8 cellular contexts compared by ENCODE assay signal in the genomic region with DNA sequence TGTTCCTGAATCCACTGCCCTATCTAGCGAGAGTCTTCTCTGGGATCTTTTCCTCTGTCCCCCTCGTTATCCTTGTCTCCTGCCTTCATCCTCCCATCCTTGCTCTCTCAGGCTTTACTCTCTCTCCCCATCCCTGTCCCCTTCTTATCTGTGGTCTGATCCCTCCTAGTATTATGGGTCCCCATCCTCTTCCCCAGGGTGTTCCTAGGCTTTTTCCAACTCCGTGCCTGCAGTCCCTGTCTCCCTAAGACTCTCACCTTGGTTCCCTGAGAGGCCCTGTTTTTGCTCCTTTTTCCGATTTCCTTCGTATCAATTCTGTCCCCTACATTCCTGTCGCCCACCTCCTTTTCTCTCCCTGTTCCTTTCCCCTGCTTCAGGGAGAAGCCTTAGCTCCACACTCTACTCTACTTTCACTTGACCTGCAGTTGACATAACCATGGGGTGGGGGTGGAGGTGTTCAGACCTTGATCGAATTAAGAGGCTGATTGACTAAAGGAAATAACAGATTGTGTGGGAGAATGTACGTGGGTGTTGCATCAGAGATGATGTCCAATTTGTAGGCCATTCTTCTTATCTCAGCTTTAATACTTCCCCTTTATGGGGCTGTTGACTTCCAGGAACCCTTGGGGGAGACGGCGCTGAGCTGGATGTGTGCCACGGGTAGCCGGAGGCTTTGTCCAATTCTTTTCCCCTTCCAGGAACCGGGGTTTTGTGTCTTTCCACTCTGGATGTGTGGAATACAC. TPM values are rescaled to one million over a fixed set of nuclear protein-coding genes. Genes with fewer than 3 reads are reported as not detected.
DNase-seq lines count a peak whose midpoint lies in the region; ATAC-seq and TF ChIP-seq lines count a peak whose summit lies in the region.

No MANE protein-coding gene starts in this region.

- H3K9me3 Mint-ChIP-seq in IgD-negative memory B cell = no peaks in the 10 kb centered on the region
- H3K9me3 Mint-ChIP-seq in activated naive CD4-positive, alpha-beta T cell treated with anti-CD3 and anti-CD28 coated beads, Interleukin-2, amount 50 U/mL, for 72 hours = no peaks in the 10 kb centered on the region

- POLR2A ChIA-PET in AG04449 (lab: Yijun Ruan, JAX) = interaction anchor here (0.7 to 1.7 kb wide), 3 partner anchors 11 to 125 kb away, joined by 5 to 7 read pairs (median 6); a partner anchor contains a TSS

- H3K4me3 Mint-ChIP-seq in IgD-negative memory B cell = peak overlapping the region; percentile 79 to 95 (median 89)

- intact Hi-C loops in sciatic nerve (cut with DNase I) = loop anchor here (2.0 kb wide), 1 partner anchor 104 kb away; no protein-coding TSS in a partner anchor

- TF ChIP-seq CTCF in AG04449 (IDR thresholded peaks at IDR 0.05; ENCODE audit: insufficient read depth, low read length, missing control alignments) = no peak

- DNase-seq in AG04449 (ENCODE audit: low read depth, low spot score) = no peak
- DNase-seq in activated naive CD4-positive, alpha-beta T cell treated with anti-CD3 and anti-CD28 coated beads, Interleukin-2, amount 50 U/mL, for 72 hours (ENCODE audit: low spot score in 2 of 2) = no peak
- DNase-seq in hepatic stellate cell (ENCODE audit: low spot score) = peak; percentile 35
- DNase-seq in sciatic nerve (ENCODE audit: low spot score) = peak; percentile 78
- DNase-seq in GM19238 (ENCODE audit: insufficient read length, low spot score) = no peak

- H3K36me3 Mint-ChIP-seq in IgD-negative memory B cell = peaks cover 5% of the 10 kb centered on the region
- peaks cover 11 to 31% of the 10 kb centered on the region in 2 donors for H3K36me3 Mint-ChIP-seq in activated naive CD4-positive, alpha-beta T cell treated with anti-CD3 and anti-CD28 coated beads, Interleukin-2, amount 50 U/mL, for 72 hours

- peaks cover 19 to 39% (median 30%) of the 10 kb centered on the region in 3 donors for H3K4me1 Mint-ChIP-seq in IgD-negative memory B cell

- H3K4me3 ChIP-seq in AG04449 (ENCODE audit: low read depth, low read length) = peak overlapping the region; percentile 84

- CTCF ChIA-PET in AG04449 (lab: Yijun Ruan, JAX) = interaction anchor here (0.6 to 10.1 kb wide), 19 partner anchors 9 to 257 kb away, joined by 3 to 430 read pairs (median 12); a partner anchor contains a TSS

- ATAC-seq in activated naive CD4-positive, alpha-beta T cell treated with anti-CD3 and anti-CD28 coated beads, Interleukin-2, amount 50 U/mL, for 72 hours = no peak
- ATAC-seq in sciatic nerve = peak; percentile 13
- ATAC-seq in GM21717 (IDR thresholded peaks at IDR 0.05; ENCODE audit: unreplicated experiment) = no peak
- no peak for ATAC-seq in GM21526 (IDR thresholded peaks at IDR 0.05; ENCODE audit: low FRiP score, unreplicated experiment)

- no peaks in the 10 kb centered on the region for H3K27me3 Mint-ChIP-seq in IgD-negative memory B cell

- H3K27ac Mint-ChIP-seq in IgD-negative memory B cell = peak overlapping the region; percentile 52 to 94 (median 93)
- peak overlapping the region; percentile 84 to 96 for H3K27ac Mint-ChIP-seq in activated naive CD4-positive, alpha-beta T cell treated with anti-CD3 and anti-CD28 coated beads, Interleukin-2, amount 50 U/mL, for 72 hours

RNA-seq across cellular contexts. Expression of a gene that starts 0.9 kb away (rescaled TPM):
- 8.4 TPM for polyA plus RNA-seq in IgD-negative memory B cell
- total RNA-seq in activated naive CD4-positive, alpha-beta T cell treated with anti-CD3 and anti-CD28 coated beads, Interleukin-2, amount 50 U/mL, for 72 hours = 10 to 100 TPM; 23.2 to 25.1 TPM
- total RNA-seq in sciatic nerve = 26.7 TPM

RNA-seq across cellular contexts. Expression of a gene that starts 45.6 kb away (rescaled TPM):
- 122 TPM for polyA plus RNA-seq in IgD-negative memory B cell
- 100 to 1,000 TPM; 107 to 156 TPM for total RNA-seq in activated naive CD4-positive, alpha-beta T cell treated with anti-CD3 and anti-CD28 coated beads, Interleukin-2, amount 50 U/mL, for 72 hours
- total RNA-seq in sciatic nerve = 11.6 TPM

Comparison
In these comparisons a context has a peak if more than half of its experiments do, and no peak if none do; other contexts are left out.
1. DNase-seq: peak in hepatic stellate cell (single experiment) and sciatic nerve (single experiment); none in AG04449 (single experiment), activated naive CD4-positive, alpha-beta T cell treated with anti-CD3 and anti-CD28 coated beads, Interleukin-2, amount 50 U/mL, for 72 hours (0 of 2) and GM19238 (single experiment).